7 cellular contexts compared by ENCODE assay signal in genomic region chr5:172931001-172931536, GRCh38. TPM values are rescaled to one million over a fixed set of nuclear protein-coding genes. Genes with fewer than 3 reads are reported as not detected.
DNase-seq lines count a peak whose midpoint lies in the region; ATAC-seq and TF ChIP-seq lines count a peak whose summit lies in the region.

No MANE protein-coding gene starts in this region.

- peak overlapping the region in 4 of 5 experiments; percentile 24 to 65 (median 38) for H3K27ac Mint-ChIP-seq in brain

- H3K9me3 ChIP-seq in left lung, result no peaks in the 10 kb centered on the region
- no peaks in the 10 kb centered on the region for H3K9me3 ChIP-seq in upper lobe of right lung

- no peaks in the 10 kb centered on the region for H3K27me3 ChIP-seq in left lung
- H3K27me3 ChIP-seq in upper lobe of right lung, result no peaks in the 10 kb centered on the region

- no peak overlapping the region for H3K4me3 ChIP-seq in left lung
- no peak overlapping the region for H3K4me3 ChIP-seq in upper lobe of right lung

- intact Hi-C loops in left lung (cut with DNase I), result loop anchor here in 1 of 2 donors (5.0 to 10.0 kb wide), 2 partner anchors 214 to 456 kb away; no protein-coding TSS in a partner anchor
- intact Hi-C loops in upper lobe of right lung (cut with DNase I), result loop anchor here (5.0 to 10.0 kb wide), 2 partner anchors 214 to 456 kb away; no protein-coding TSS in a partner anchor

- H3K36me3 ChIP-seq in left lung (peaks cover 0 to 60% of the 10 kb centered on the region in 2 donors), upper lobe of right lung (peaks cover 41% of the 10 kb centered on the region)

- peaks cover 5 to 24% of the 10 kb centered on the region in 2 donors for H3K4me1 ChIP-seq in left lung
- H3K4me1 ChIP-seq in upper lobe of right lung, result peaks cover 21% of the 10 kb centered on the region

- H3K36me3 Mint-ChIP-seq in brain, result peaks cover 39% of the 10 kb centered on the region

- peak in 1 of 2 donors; percentile 28 for DNase-seq in left lung
- DNase-seq in upper lobe of right lung, result no peak
- no peak for DNase-seq in T-helper 2 cell
- DNase-seq in NCI-H345 (lab: John Stamatoyannopoulos, UW), result no peak

- H3K27me3 Mint-ChIP-seq in brain, result no peaks in the 10 kb centered on the region

- H3K4me3 Mint-ChIP-seq in brain, result no peak overlapping the region

- ATAC-seq in HG03064 (IDR thresholded peaks at IDR 0.05; ENCODE audit: low read depth, unreplicated experiment) (peak; percentile 63), left lung (peak; percentile 22), upper lobe of right lung (peak; percentile 16), GM21717 (IDR thresholded peaks at IDR 0.05; ENCODE audit: unreplicated experiment) (no peak)

- H3K9me3 Mint-ChIP-seq in brain, result no peaks in the 10 kb centered on the region

- H3K27ac ChIP-seq in left lung (peak overlapping the region; percentile 57 to 74), upper lobe of right lung (peak overlapping the region; percentile 74)

- peaks cover 40% of the 10 kb centered on the region for H3K4me1 Mint-ChIP-seq in brain

- no peak for TF ChIP-seq CTCF in brain (conservative IDR thresholded peaks at IDR 0.05)
- no peak for TF ChIP-seq CTCF in left lung (IDR thresholded peaks at IDR 0.05)
- TF ChIP-seq CTCF in upper lobe of right lung (IDR thresholded peaks at IDR 0.05), result no peak

RNA-seq across cellular contexts. Expression of gene RPL26L1, which starts 28.2 kb away (rescaled TPM):
- 60.3 TPM for polyA plus RNA-seq in brain (ENCODE audit: insufficient read depth, low read depth, low replicate concordance)
- total RNA-seq in left lung (10 to 100 TPM; 28.3 to 33.7 TPM), upper lobe of right lung (26.4 TPM)

RNA-seq across cellular contexts. Expression of gene ATP6V0E1, which starts 52.5 kb away (rescaled TPM):
- polyA plus RNA-seq in brain (ENCODE audit: insufficient read depth, low read depth, low replicate concordance), result 186 TPM
- total RNA-seq in left lung, result 100 to 1,000 TPM; 380 to 385 TPM
- total RNA-seq in upper lobe of right lung, result 326 TPM
